17 cellular contexts compared by ENCODE assay signal in genomic region chr4:6762244-6762615, GRCh38. TPM values are rescaled to one million over a fixed set of nuclear protein-coding genes. Genes with fewer than 3 reads are reported as not detected.
DNase-seq lines count a peak whose midpoint lies in the region; ATAC-seq, FAIRE-seq and TF ChIP-seq lines count a peak whose summit lies in the region.
"Had no signal": no experiment of that assay in that cellular context is flagged by ENCODE, and none has a peak within 500 bp of the region (broad histone marks: within the 10 kb centered on the region; RNA-seq: fewer than 3 reads in every experiment).

No MANE protein-coding gene starts in this region.

- intact Hi-C loops in kidney (cut with DNase I), result no loop called here

- H3K4me3 ChIP-seq in kidney (ENCODE audit: low read length in 2 of 2), result no peak overlapping the region
- H3K4me3 ChIP-seq: MG63, Peyer's patch had no signal

- H3K36me3 Mint-ChIP-seq in chondrocyte (ENCODE audit: low read depth), result no peaks in the 10 kb centered on the region
- H3K36me3 Mint-ChIP-seq: CD4-positive, CD25-positive, alpha-beta regulatory T cell had no signal

- H3K9ac ChIP-seq in kidney (ENCODE audit: low read length in 2 of 2), result no peak overlapping the region

- H3K36me3 ChIP-seq in kidney (ENCODE audit: control insufficient read depth in 1 of 2, insufficient read depth in 2 of 2, low read length in 2 of 2), result no peaks in the 10 kb centered on the region
- H3K36me3 ChIP-seq: MG63, Peyer's patch had no signal

- H3K9me3 Mint-ChIP-seq in chondrocyte (ENCODE audit: low read depth), result no peaks in the 10 kb centered on the region
- H3K9me3 Mint-ChIP-seq: CD4-positive, CD25-positive, alpha-beta regulatory T cell had no signal

- FAIRE-seq in kidney (lab: Jason Lieb, UNC), result no peak
- FAIRE-seq: GM12891, H54 had no signal

- no peak for ATAC-seq in esophagus mucosa

- H3K27ac Mint-ChIP-seq in chondrocyte (ENCODE audit: unreplicated experiment), result peak overlapping the region; percentile 49
- H3K27ac Mint-ChIP-seq: CD4-positive, CD25-positive, alpha-beta regulatory T cell had no signal

- H3K4me1 Mint-ChIP-seq in chondrocyte (ENCODE audit: low read depth), result peaks cover 19% of the 10 kb centered on the region

- DNase-seq in RPMI7951 (ENCODE audit: low read depth), result peak; percentile 56
- no peak for DNase-seq in chondrocyte (ENCODE audit: low spot score)
- peak; percentile 12 for DNase-seq in kidney
- DNase-seq in substantia nigra (lab: John Stamatoyannopoulos, UW), result no peak
- no peak for DNase-seq in NCI-H2171 treated with DMSO at 0.1 percent for 48 hours (lab: John Stamatoyannopoulos, UW)
- no peak for DNase-seq in NCI-H1436 (lab: John Stamatoyannopoulos, UW)
- DNase-seq: ACHN; CD4-positive, CD25-positive, alpha-beta regulatory T cell; NCI-H1105; NCI-H187 treated with DMSO at 0.1 percent for 48 hours; NCI-H510A treated with DMSO at 0.1 percent for 48 hours; SIG-M5 had no signal

- H3K4me1 ChIP-seq in kidney (ENCODE audit: control insufficient read depth in 1 of 2, insufficient read depth in 1 of 2, low read depth in 1 of 2, low read length in 2 of 2), result peaks cover 0 to 3% of the 10 kb centered on the region in 2 donors

- no peaks in the 10 kb centered on the region for H3K9me3 ChIP-seq in kidney (ENCODE audit: control insufficient read depth in 1 of 2, low read length in 2 of 2)
- H3K9me3 ChIP-seq: MG63, Peyer's patch had no signal

- no peaks in the 10 kb centered on the region for H3K27me3 Mint-ChIP-seq in chondrocyte (ENCODE audit: low read depth)

- no peak for TF ChIP-seq CTCF in chondrocyte (IDR thresholded peaks at IDR 0.05)
- TF ChIP-seq CTCF in kidney (IDR thresholded peaks at IDR 0.05; ENCODE audit: borderline replicate concordance, extremely low read depth, insufficient read depth), result no peak

- H3K27ac ChIP-seq in kidney (ENCODE audit: low read depth in 2 of 2, low read length in 2 of 2), result no peak overlapping the region
- H3K27ac ChIP-seq in substantia nigra (ENCODE audit: low read depth, low read length, poor library complexity, severe bottlenecking), result peak overlapping the region; percentile 76
- H3K27ac ChIP-seq: Peyer's patch had no signal

- H3K4me3 Mint-ChIP-seq in chondrocyte (ENCODE audit: unreplicated experiment), result no peak overlapping the region

RNA-seq across cellular contexts. Expression of gene KIAA0232, which starts 20.3 kb away (rescaled TPM):
- 14.1 and 17.4 TPM in 2 replicates for total RNA-seq in RPMI7951 (2014; rRNA removed; shearing (Covaris generic))
- total RNA-seq in chondrocyte (24.7 to 27.4 TPM (median 26.2 TPM) in 3 replicates), kidney (39.9 TPM), esophagus mucosa (20.9 TPM)
- polyA plus RNA-seq in kidney (ENCODE audit: insufficient read depth, low read depth, low replicate concordance), result 14.0 TPM

RNA-seq across cellular contexts. Expression of gene BLOC1S4, which starts 46.3 kb away (rescaled TPM):
- total RNA-seq in RPMI7951 (2014; rRNA removed; shearing (Covaris generic)), result 11.5 and 21.2 TPM in 2 replicates
- total RNA-seq in chondrocyte, result 15.5 to 16.7 TPM (median 16.2 TPM) in 3 replicates
- total RNA-seq in kidney, result 14.2 TPM
- polyA plus RNA-seq in kidney (ENCODE audit: insufficient read depth, low read depth, low replicate concordance), result 12.3 TPM
- 9.8 TPM for total RNA-seq in esophagus mucosa

RNA-seq across cellular contexts. Expression of gene MRFAP1L1, which starts 52.6 kb away (rescaled TPM):
- 53.2 and 61.4 TPM in 2 replicates for total RNA-seq in RPMI7951 (2014; rRNA removed; shearing (Covaris generic))
- total RNA-seq in chondrocyte (44.7 to 52.9 TPM (median 46.5 TPM) in 3 replicates), kidney (57.1 TPM), esophagus mucosa (28.1 TPM)
- 69.1 TPM for polyA plus RNA-seq in kidney (ENCODE audit: insufficient read depth, low read depth, low replicate concordance)

Comparison
In these comparisons a context has a peak if more than half of its experiments do, and no peak if none do; other contexts are left out.
1. DNase-seq: peak in RPMI7951 (single experiment) and kidney (single experiment); none in chondrocyte (single experiment), substantia nigra (0 of 49), NCI-H2171 treated with DMSO at 0.1 percent for 48 hours (single experiment) and NCI-H1436 (single experiment).